In genomic region chr11:123250811-123251655, GRCh38 we compare ENCODE assay signal across 1 cellular context.
TF ChIP-seq lines count a peak whose summit lies in the region.

No MANE protein-coding gene starts in this region.

TF ChIP-seq in IMR-90, 13 proteins besides CTCF, POLR2A, EP300 and RAD21:
- TF ChIP-seq MAZ (IDR thresholded peaks at IDR 0.05; ENCODE audit: borderline replicate concordance, low read depth, low read length) (no peak), FOS (IDR thresholded peaks at IDR 0.05; ENCODE audit: low read depth, low read length) (no peak), RFX5 (IDR thresholded peaks at IDR 0.05; ENCODE audit: low read depth, low read length) (no peak), BHLHE40 (IDR thresholded peaks at IDR 0.05; ENCODE audit: low read depth, low read length) (no peak), CHD1 (IDR thresholded peaks at IDR 0.05; ENCODE audit: low read depth, low read length) (no peak), MXI1 (IDR thresholded peaks at IDR 0.05; ENCODE audit: borderline replicate concordance, low read depth, low read length) (no peak), NFE2L2 (IDR thresholded peaks at IDR 0.05; ENCODE audit: low read depth, low read length) (no peak), CEBPB (IDR thresholded peaks at IDR 0.05; ENCODE audit: low read depth, low read length) (no peak), SMC3 (IDR thresholded peaks at IDR 0.05; ENCODE audit: low read depth, low read length) (no peak)
TF ChIP-seq in IMR-90: peak in this region for 0.
